ENCODE assay signal across 10 cellular contexts in the genomic region with DNA sequence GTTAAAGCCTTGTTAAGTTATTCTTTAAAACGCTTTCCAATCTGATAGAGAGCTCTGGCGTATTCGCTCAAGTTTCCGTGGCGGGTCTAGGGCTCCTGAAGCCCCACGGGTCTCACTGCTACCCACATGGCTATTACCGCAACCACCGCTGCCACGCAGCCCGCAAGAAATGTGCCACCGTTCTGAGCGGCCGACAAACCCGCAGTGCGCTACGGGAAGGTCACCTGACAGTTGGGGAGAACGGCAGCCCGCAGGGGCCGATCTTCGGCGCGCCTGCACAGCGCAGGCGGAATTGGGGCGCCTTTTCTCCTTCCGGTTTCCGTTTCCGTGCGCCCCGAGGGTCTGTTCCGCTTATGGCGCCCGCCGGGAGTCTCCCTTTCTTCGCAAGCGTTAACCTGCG.
DNase-seq lines count a peak whose midpoint lies in the region; ATAC-seq and TF ChIP-seq lines count a peak whose summit lies in the region.
"Had no signal": no experiment of that assay in that cellular context is flagged by ENCODE, and none has a peak within 500 bp of the region (broad histone marks: within the 10 kb centered on the region; RNA-seq: fewer than 3 reads in every experiment).

No MANE protein-coding gene starts in this region.

- H3K27ac ChIP-seq in liver (ENCODE audit: low read depth in 1 of 2, low read length in 2 of 2), result no peak overlapping the region
- no peak overlapping the region for H3K27ac ChIP-seq in urinary bladder (ENCODE audit: low read depth)
- H3K27ac ChIP-seq: Peyer's patch had no signal

- H3K27ac Mint-ChIP-seq in activated T-cell treated with anti-CD3 and anti-CD28 coated beads, Interleukin-2, amount 50 U/mL, for 24 hours, result no peak overlapping the region
- no peak overlapping the region for H3K27ac Mint-ChIP-seq in central memory CD8-positive, alpha-beta T cell (ENCODE audit: low read depth)

- H3K36me3 Mint-ChIP-seq in activated T-cell treated with anti-CD3 and anti-CD28 coated beads, Interleukin-2, amount 50 U/mL, for 24 hours (ENCODE audit: low read depth), result no peaks in the 10 kb centered on the region
- no peaks in the 10 kb centered on the region for H3K36me3 Mint-ChIP-seq in central memory CD8-positive, alpha-beta T cell (ENCODE audit: insufficient read depth)

- 30% methylated on average over 37 of the region's 37 CpGs for WGBS in liver
- WGBS in urinary bladder, result 37% methylated on average over 37 of the region's 37 CpGs

- H3K4me3 Mint-ChIP-seq in activated T-cell treated with anti-CD3 and anti-CD28 coated beads, Interleukin-2, amount 50 U/mL, for 24 hours, result peak overlapping the region; percentile 33
- H3K4me3 Mint-ChIP-seq in central memory CD8-positive, alpha-beta T cell, result peak overlapping the region; percentile 37

- H3K9me3 Mint-ChIP-seq in activated T-cell treated with anti-CD3 and anti-CD28 coated beads, Interleukin-2, amount 50 U/mL, for 24 hours, result peaks cover 27% of the 10 kb centered on the region
- peaks cover 23% of the 10 kb centered on the region for H3K9me3 Mint-ChIP-seq in central memory CD8-positive, alpha-beta T cell

- H3K36me3 ChIP-seq in liver (ENCODE audit: control insufficient read depth in 4 of 4, insufficient read depth in 3 of 4, low read depth in 1 of 4, low read length in 3 of 4) (no peaks in the 10 kb centered on the region), urinary bladder (ENCODE audit: insufficient read depth) (no peaks in the 10 kb centered on the region)
- H3K36me3 ChIP-seq: Peyer's patch had no signal

- no peak overlapping the region for H3K9ac ChIP-seq in liver (ENCODE audit: low read depth in 1 of 2, low read length in 2 of 2)

- H3K27me3 ChIP-seq in liver (ENCODE audit: control insufficient read depth in 4 of 4, insufficient read depth in 4 of 4, low read length in 3 of 4), result no peaks in the 10 kb centered on the region
- H3K27me3 ChIP-seq: Peyer's patch had no signal

- no peak for TF ChIP-seq CTCF in liver (IDR thresholded peaks at IDR 0.05; ENCODE audit: low read depth, low read length, missing input control)

- H3K4me1 ChIP-seq in liver (ENCODE audit: control insufficient read depth in 4 of 4, insufficient read depth in 4 of 4, low read length in 3 of 4), result no peaks in the 10 kb centered on the region
- H3K4me1 ChIP-seq in urinary bladder (ENCODE audit: insufficient read depth), result no peaks in the 10 kb centered on the region
- H3K4me1 ChIP-seq: Peyer's patch had no signal

- H3K27me3 Mint-ChIP-seq in activated T-cell treated with anti-CD3 and anti-CD28 coated beads, Interleukin-2, amount 50 U/mL, for 24 hours, result no peaks in the 10 kb centered on the region
- no peaks in the 10 kb centered on the region for H3K27me3 Mint-ChIP-seq in central memory CD8-positive, alpha-beta T cell

- peak overlapping the region in 2 of 3 donors; percentile 36 to 43 for H3K4me3 ChIP-seq in liver (ENCODE audit: low read depth in 1 of 3, low read length in 3 of 3)
- peak overlapping the region; percentile 41 for H3K4me3 ChIP-seq in urinary bladder (ENCODE audit: low read depth, low read length)

- ATAC-seq in central memory CD8-positive, alpha-beta T cell (replicated peaks; ENCODE audit: extremely low read depth, poor library complexity, severe bottlenecking), result no peak
- no peak for ATAC-seq in HG02798 (IDR thresholded peaks at IDR 0.05; ENCODE audit: poor library complexity, unreplicated experiment)
- ATAC-seq: HCT116 had no signal

- no peak for DNase-seq in activated T-cell treated with anti-CD3 and anti-CD28 coated beads, Interleukin-2, amount 50 U/mL, for 24 hours
- no peak for DNase-seq in activated T-cell treated with anti-CD3 and anti-CD28 coated beads, Interleukin-2, amount 50 U/mL, for 1 hour
- DNase-seq in central memory CD8-positive, alpha-beta T cell (ENCODE audit: low spot score in 2 of 2), result peak in 1 of 2 donors; percentile 9
- DNase-seq in iPS-NIHi7 (ENCODE audit: extremely low spot score), result no peak
- DNase-seq in DMS53 treated with DMSO at 0.1 percent for 48 hours (lab: John Stamatoyannopoulos, UW; ENCODE audit: unreplicated experiment), result no peak
- DNase-seq: Peyer's patch had no signal

- peaks cover 0 to 10% (median 7%) of the 10 kb centered on the region in 4 donors for H3K9me3 ChIP-seq in liver (ENCODE audit: control insufficient read depth in 4 of 4, low read length in 3 of 4)
- H3K9me3 ChIP-seq: Peyer's patch had no signal

- no peaks in the 10 kb centered on the region for H3K4me1 Mint-ChIP-seq in activated T-cell treated with anti-CD3 and anti-CD28 coated beads, Interleukin-2, amount 50 U/mL, for 24 hours (ENCODE audit: low read depth)
- H3K4me1 Mint-ChIP-seq in central memory CD8-positive, alpha-beta T cell, result no peaks in the 10 kb centered on the region

- TF ChIP-seq RAD21 in liver (IDR thresholded peaks at IDR 0.05), result no peak

TF ChIP-seq in liver, 16 proteins besides CTCF, POLR2A, EP300 and RAD21:
- TF ChIP-seq GABPA (IDR thresholded peaks at IDR 0.05 in 1 of 2, conservative IDR thresholded peaks at IDR 0.05 in 1 of 2), result peak; percentile 51 to 55
- TF ChIP-seq HNF4G (IDR thresholded peaks at IDR 0.05), result no peak
TF ChIP-seq in liver: peak in this region for 1.
